ENCODE assay signal across 17 cellular contexts in the genomic region with DNA sequence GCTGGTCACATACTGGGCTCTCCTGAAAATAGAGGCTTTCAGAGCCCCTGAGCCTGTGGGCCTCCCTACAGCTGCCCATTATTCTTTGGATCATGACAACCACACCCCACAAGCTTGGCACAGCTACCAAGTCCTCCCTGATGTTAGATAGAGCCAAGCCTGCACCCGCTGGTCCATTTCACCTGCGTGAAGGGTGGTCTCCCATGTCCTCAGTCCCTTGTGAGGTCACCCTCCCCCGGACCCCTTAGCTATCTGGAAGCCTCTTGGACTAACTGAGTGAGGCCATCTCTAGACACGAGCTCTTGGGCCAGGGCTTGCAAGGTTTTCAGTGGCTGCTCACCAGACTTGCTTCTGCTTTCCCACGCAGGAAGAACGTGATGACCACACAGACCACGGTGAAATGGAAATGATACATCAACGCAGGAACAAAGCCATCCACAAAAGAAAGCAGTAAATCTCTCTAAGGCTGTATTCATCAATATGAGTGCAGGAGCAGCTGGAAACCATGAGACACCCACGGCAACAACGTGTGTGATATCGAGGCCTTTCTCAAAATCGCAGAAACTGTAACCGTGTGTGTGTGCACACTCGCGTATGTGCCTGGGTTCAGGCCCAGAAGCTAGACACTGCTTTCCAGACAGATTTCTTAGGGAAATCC. TPM values are rescaled to one million over a fixed set of nuclear protein-coding genes. Genes with fewer than 3 reads are reported as not detected.
A peak's percentile ranks its signal among the peaks of the same experiment; 100 is the strongest.
DNase-seq lines count a peak whose midpoint lies in the region; ATAC-seq lines count a peak whose summit lies in the region.
"Had no signal": no experiment of that assay in that cellular context is flagged by ENCODE, and none has a peak within 500 bp of the region (broad histone marks: within the 10 kb centered on the region; RNA-seq: fewer than 3 reads in every experiment).

No MANE protein-coding gene starts in this region.

- peak; percentile 74 to 77 for ATAC-seq in activated T-cell treated with anti-CD3 and anti-CD28 coated beads, Interleukin-2, amount 50 U/mL, for 72 hours (replicated peaks in 1 of 2)
- ATAC-seq in activated T-cell treated with anti-CD3 and anti-CD28 coated beads, Interleukin-2, amount 50 U/mL, for 4 hours: no peak
- ATAC-seq in stimulated activated naive CD8-positive, alpha-beta T cell treated with anti-CD3 and anti-CD28 coated beads, Interleukin-15, amount 100 ng/mL, for 72 hours: peak; percentile 62
- ATAC-seq in GM21619 (IDR thresholded peaks at IDR 0.05; ENCODE audit: unreplicated experiment) (no peak), GM21723 (IDR thresholded peaks at IDR 0.05; ENCODE audit: unreplicated experiment) (no peak)
- ATAC-seq: K562, Panc1 had no signal

- H3K4me3 Mint-ChIP-seq in activated T-cell treated with anti-CD3 and anti-CD28 coated beads, Interleukin-2, amount 50 U/mL, for 72 hours: no peak overlapping the region
- no peak overlapping the region for H3K4me3 Mint-ChIP-seq in activated T-cell treated with anti-CD3 and anti-CD28 coated beads, Interleukin-2, amount 50 U/mL, for 4 hours
- no peak overlapping the region for H3K4me3 Mint-ChIP-seq in T-helper 2 cell treated with Interferon-gamma antibody and Interleukin-4, amounts not matched to agents 5 μg/mL and 100 μg/mL, for 36 hours
- no peak overlapping the region for H3K4me3 Mint-ChIP-seq in stimulated activated naive CD8-positive, alpha-beta T cell treated with anti-CD3 and anti-CD28 coated beads, Interleukin-15, amount 100 ng/mL, for 72 hours
- H3K4me3 Mint-ChIP-seq: CD14-positive monocyte had no signal

- intact Hi-C loops in posterior vena cava (cut with DNase I): no loop called here

- peaks cover 17% of the 10 kb centered on the region for H3K4me1 Mint-ChIP-seq in activated T-cell treated with anti-CD3 and anti-CD28 coated beads, Interleukin-2, amount 50 U/mL, for 72 hours (ENCODE audit: low read depth)
- H3K4me1 Mint-ChIP-seq in activated T-cell treated with anti-CD3 and anti-CD28 coated beads, Interleukin-2, amount 50 U/mL, for 4 hours (ENCODE audit: low read depth): no peaks in the 10 kb centered on the region
- H3K4me1 Mint-ChIP-seq in T-helper 2 cell treated with Interferon-gamma antibody and Interleukin-4, amounts not matched to agents 5 μg/mL and 100 μg/mL, for 36 hours (ENCODE audit: low read depth): peaks cover 2% of the 10 kb centered on the region
- peaks cover 50% of the 10 kb centered on the region for H3K4me1 Mint-ChIP-seq in stimulated activated naive CD8-positive, alpha-beta T cell treated with anti-CD3 and anti-CD28 coated beads, Interleukin-15, amount 100 ng/mL, for 72 hours

- no peaks in the 10 kb centered on the region for H3K9me3 Mint-ChIP-seq in activated T-cell treated with anti-CD3 and anti-CD28 coated beads, Interleukin-2, amount 50 U/mL, for 72 hours
- H3K9me3 Mint-ChIP-seq in activated T-cell treated with anti-CD3 and anti-CD28 coated beads, Interleukin-2, amount 50 U/mL, for 4 hours: no peaks in the 10 kb centered on the region
- H3K9me3 Mint-ChIP-seq in T-helper 2 cell treated with Interferon-gamma antibody and Interleukin-4, amounts not matched to agents 5 μg/mL and 100 μg/mL, for 36 hours: no peaks in the 10 kb centered on the region
- H3K9me3 Mint-ChIP-seq in stimulated activated naive CD8-positive, alpha-beta T cell treated with anti-CD3 and anti-CD28 coated beads, Interleukin-15, amount 100 ng/mL, for 72 hours: no peaks in the 10 kb centered on the region
- H3K9me3 Mint-ChIP-seq: CD14-positive monocyte had no signal

- H3K36me3 Mint-ChIP-seq in activated T-cell treated with anti-CD3 and anti-CD28 coated beads, Interleukin-2, amount 50 U/mL, for 72 hours (ENCODE audit: insufficient read depth in 2 of 2): no peaks in the 10 kb centered on the region
- H3K36me3 Mint-ChIP-seq in activated T-cell treated with anti-CD3 and anti-CD28 coated beads, Interleukin-2, amount 50 U/mL, for 4 hours (ENCODE audit: insufficient read depth): no peaks in the 10 kb centered on the region
- no peaks in the 10 kb centered on the region for H3K36me3 Mint-ChIP-seq in T-helper 2 cell treated with Interferon-gamma antibody and Interleukin-4, amounts not matched to agents 5 μg/mL and 100 μg/mL, for 36 hours (ENCODE audit: low read depth)
- H3K36me3 Mint-ChIP-seq: CD14-positive monocyte had no signal

- H3K27ac Mint-ChIP-seq in activated T-cell treated with anti-CD3 and anti-CD28 coated beads, Interleukin-2, amount 50 U/mL, for 72 hours: peak overlapping the region; percentile 16
- H3K27ac Mint-ChIP-seq in T-helper 2 cell treated with Interferon-gamma antibody and Interleukin-4, amounts not matched to agents 5 μg/mL and 100 μg/mL, for 36 hours: no peak overlapping the region
- peak overlapping the region in 1 of 2 donors; percentile 6 for H3K27ac Mint-ChIP-seq in stimulated activated naive CD8-positive, alpha-beta T cell treated with anti-CD3 and anti-CD28 coated beads, Interleukin-15, amount 100 ng/mL, for 72 hours

- DNase-seq in activated T-cell treated with anti-CD3 and anti-CD28 coated beads, Interleukin-2, amount 50 U/mL, for 72 hours: peak in 1 of 2 donors; percentile 35
- no peak for DNase-seq in activated T-cell treated with anti-CD3 and anti-CD28 coated beads, Interleukin-2, amount 50 U/mL, for 4 hours
- peak; percentile 34 for DNase-seq in T-helper 2 cell treated with Interferon-gamma antibody and Interleukin-4, amounts not matched to agents 5 μg/mL and 100 μg/mL, for 36 hours (ENCODE audit: low spot score)
- peak in 1 of 2 donors; percentile 35 for DNase-seq in stimulated activated naive CD8-positive, alpha-beta T cell treated with anti-CD3 and anti-CD28 coated beads, Interleukin-15, amount 100 ng/mL, for 72 hours
- DNase-seq in posterior vena cava (ENCODE audit: low spot score): no peak
- DNase-seq: GF-D8, GOT3, NCI-H1092, NCI-H146, NCI-H2081 treated with DMSO at 0.1 percent for 48 hours, NCI-H510A had no signal

- peak overlapping the region; percentile 5 for H3K27ac ChIP-seq in cingulate gyrus (ENCODE audit: low read depth, low read length)

- no peaks in the 10 kb centered on the region for H3K27me3 Mint-ChIP-seq in activated T-cell treated with anti-CD3 and anti-CD28 coated beads, Interleukin-2, amount 50 U/mL, for 72 hours (ENCODE audit: low read depth)
- no peaks in the 10 kb centered on the region for H3K27me3 Mint-ChIP-seq in activated T-cell treated with anti-CD3 and anti-CD28 coated beads, Interleukin-2, amount 50 U/mL, for 4 hours (ENCODE audit: low read depth)
- H3K27me3 Mint-ChIP-seq in T-helper 2 cell treated with Interferon-gamma antibody and Interleukin-4, amounts not matched to agents 5 μg/mL and 100 μg/mL, for 36 hours (ENCODE audit: low read depth): no peaks in the 10 kb centered on the region
- no peaks in the 10 kb centered on the region for H3K27me3 Mint-ChIP-seq in stimulated activated naive CD8-positive, alpha-beta T cell treated with anti-CD3 and anti-CD28 coated beads, Interleukin-15, amount 100 ng/mL, for 72 hours

RNA-seq across cellular contexts. Expression of a gene that starts 10.1 kb away (rescaled TPM):
- total RNA-seq in activated T-cell treated with anti-CD3 and anti-CD28 coated beads, Interleukin-2, amount 50 U/mL, for 72 hours: 10 to 100 TPM; 92.6 to 93.8 TPM
- 1 to 10 TPM; 5.6 to 6.1 (median 6.1) TPM for total RNA-seq in activated T-cell treated with anti-CD3 and anti-CD28 coated beads, Interleukin-2, amount 50 U/mL, for 4 hours
- total RNA-seq in posterior vena cava: 1 to 10 TPM; 1.0 to 1.6 TPM
- total RNA-seq: K562 had no signal

Comparison
In these comparisons a context has a peak if more than half of its experiments do, and no peak if none do; other contexts are left out.
1. ATAC-seq: peak in activated T-cell treated with anti-CD3 and anti-CD28 coated beads, Interleukin-2, amount 50 U/mL, for 72 hours (2 of 2) and stimulated activated naive CD8-positive, alpha-beta T cell treated with anti-CD3 and anti-CD28 coated beads, Interleukin-15, amount 100 ng/mL, for 72 hours (single experiment); none in activated T-cell treated with anti-CD3 and anti-CD28 coated beads, Interleukin-2, amount 50 U/mL, for 4 hours (0 of 2), GM21619 (single experiment) and GM21723 (single experiment).
2. RNA of a gene that starts 10.1 kb away (total RNA-seq): 92.6 to 93.8 TPM in activated T-cell treated with anti-CD3 and anti-CD28 coated beads, Interleukin-2, amount 50 U/mL, for 72 hours; 5.6 to 6.1 TPM in activated T-cell treated with anti-CD3 and anti-CD28 coated beads, Interleukin-2, amount 50 U/mL, for 4 hours and 1.0 to 1.6 TPM in posterior vena cava; every median in the first group is over 10 times any median in the second.